In the genomic region with DNA sequence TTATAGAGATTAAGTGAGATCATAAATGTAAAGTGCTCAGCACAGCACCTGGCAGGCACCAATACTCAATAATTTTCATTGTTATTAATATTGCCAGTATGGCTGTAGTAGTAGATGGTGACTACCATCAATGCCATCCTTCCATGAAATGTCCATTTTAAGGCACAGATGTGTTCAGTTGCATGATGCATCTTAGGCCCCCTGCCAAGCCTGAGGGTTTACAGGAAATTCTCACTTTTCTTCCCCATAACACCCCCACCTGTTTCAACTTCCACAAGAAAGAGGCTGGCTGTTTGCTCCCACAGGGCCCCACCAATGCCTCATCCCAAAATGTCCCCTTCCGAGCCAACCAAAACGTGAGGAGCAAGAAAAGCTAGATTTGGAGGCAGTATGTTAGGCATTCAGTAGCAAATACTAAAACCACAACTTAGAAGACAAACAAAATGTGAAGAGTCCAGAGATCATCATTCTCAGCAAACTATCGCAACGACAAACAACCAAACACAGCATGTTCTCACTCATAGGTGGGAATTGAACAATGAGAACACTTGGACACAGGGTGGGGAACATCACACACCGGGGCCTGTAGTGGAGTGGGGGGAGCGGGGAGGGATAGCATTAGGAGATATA, we compare ENCODE assay signal across 20 cellular contexts.
DNase-seq lines count a peak whose midpoint lies in the region; ATAC-seq and TF ChIP-seq lines count a peak whose summit lies in the region.
"Had no signal": no experiment of that assay in that cellular context is flagged by ENCODE, and none has a peak within 500 bp of the region (broad histone marks: within the 10 kb centered on the region; RNA-seq: fewer than 3 reads in every experiment).

No MANE protein-coding gene starts in this region.

- H3K79me2 ChIP-seq in mammary epithelial cell (ENCODE audit: insufficient read depth, low read length) = peaks cover 81% of the 10 kb centered on the region

- H3K4me3 Mint-ChIP-seq in MCF 10A (ENCODE audit: unreplicated experiment) (no peak overlapping the region), WTC11 (no peak overlapping the region), type B pancreatic cell (no peak overlapping the region)
- H3K4me3 Mint-ChIP-seq in activated naive CD8-positive, alpha-beta T cell treated with anti-CD3 and anti-CD28 coated beads for 36 hours = no peak overlapping the region
- H3K4me3 Mint-ChIP-seq: CD8-positive, alpha-beta memory T cell had no signal

- no peak overlapping the region for H2AFZ ChIP-seq in mammary epithelial cell (ENCODE audit: low read depth, low read length)

- BruUV-seq in MCF 10A (replicated peaks; lab: Mats Ljungman, UMichigan) (no TSS peak), mammary epithelial cell (replicated peaks; lab: Mats Ljungman, UMichigan) (no TSS peak)

- in situ Hi-C loops in mammary epithelial cell (cut with MboI; ENCODE audit: low sequenced_read_pairs in 2 of 2) = no loop called here

- 98% methylated on average over 6 of the region's 6 CpGs for WGBS in mammary epithelial cell (ENCODE audit: low coverage, missing lambda C conversion rate)

- CTCF ChIA-PET in MCF 10A (lab: Yijun Ruan, JAX) = no interaction called here
- CTCF ChIA-PET in mammary epithelial cell (lab: Charles Lee; ENCODE audit: low non-redundant PET) = no interaction called here
- CTCF ChIA-PET in WTC11 (lab: Charles Lee) = interaction anchor here (0.6 kb wide), 2 partner anchors 20 to 47 kb away, joined by 3 to 4 read pairs; no protein-coding TSS in a partner anchor

- H3K4me3 ChIP-seq in mammary epithelial cell (replicated peaks in 1 of 3; ENCODE audit: insufficient read depth in 1 of 3, low read depth in 2 of 3, low read length in 3 of 3) = no peak overlapping the region
- H3K4me3 ChIP-seq: K562 had no signal

- intact Hi-C loops in MCF 10A (cut with micrococcal nuclease) = no loop called here
- intact Hi-C loops in mammary epithelial cell (cut with micrococcal nuclease) = no loop called here

- ATAC-seq in WTC11 (no peak), left lobe of liver (peak; percentile 56)
- ATAC-seq: K562 had no signal

- DNase-seq in MCF 10A (ENCODE audit: unreplicated experiment) = peak; percentile 18
- DNase-seq in mammary epithelial cell = no peak
- DNase-seq in WTC11 (ENCODE audit: low spot score) = no peak
- no peak for DNase-seq in left lobe of liver (ENCODE audit: low spot score)
- DNase-seq in NCI-H2107 (lab: John Stamatoyannopoulos, UW) = no peak
- no peak for DNase-seq in activated naive CD8-positive, alpha-beta T cell treated with anti-CD3 and anti-CD28 coated beads for 36 hours
- no peak for DNase-seq in NCI-H1930 (lab: John Stamatoyannopoulos, UW)
- DNase-seq in type B pancreatic cell (ENCODE audit: extremely low spot score, unreplicated experiment) = no peak
- DNase-seq: 8988T; Calu3; CD8-positive, alpha-beta memory T cell; NCI-H1105; NCI-H146; NCI-H2029 treated with DMSO at 0.1 percent for 48 hours; NCI-H2171 treated with DMSO at 0.1 percent for 48 hours; NCI-H524 treated with DMSO at 0.1 percent for 48 hours; OCI-M1; Right ventricle myocardium superior had no signal

- H3K36me3 Mint-ChIP-seq in MCF 10A (ENCODE audit: insufficient read depth, unreplicated experiment) (no peaks in the 10 kb centered on the region), WTC11 (peaks cover 2% of the 10 kb centered on the region), type B pancreatic cell (no peaks in the 10 kb centered on the region)
- no peaks in the 10 kb centered on the region for H3K36me3 Mint-ChIP-seq in activated naive CD8-positive, alpha-beta T cell treated with anti-CD3 and anti-CD28 coated beads for 36 hours
- H3K36me3 Mint-ChIP-seq: CD8-positive, alpha-beta memory T cell had no signal

- H3K4me2 ChIP-seq in mammary epithelial cell (ENCODE audit: insufficient read depth, low read depth, low read length) = no peak overlapping the region

- no peak overlapping the region for H3K27ac ChIP-seq in mammary epithelial cell (ENCODE audit: insufficient read depth, low read depth, low read length)
- H3K27ac ChIP-seq: C4-2B had no signal

- peaks cover under 1% of the 10 kb centered on the region for H3K4me1 ChIP-seq in mammary epithelial cell (ENCODE audit: insufficient read depth, low read length)

- H3K27me3 Mint-ChIP-seq in MCF 10A (ENCODE audit: insufficient read depth, unreplicated experiment) = no peaks in the 10 kb centered on the region
- no peaks in the 10 kb centered on the region for H3K27me3 Mint-ChIP-seq in WTC11 (ENCODE audit: low read depth)
- H3K27me3 Mint-ChIP-seq in activated naive CD8-positive, alpha-beta T cell treated with anti-CD3 and anti-CD28 coated beads for 36 hours = peaks cover 18% of the 10 kb centered on the region
- H3K27me3 Mint-ChIP-seq in type B pancreatic cell = no peaks in the 10 kb centered on the region

- no peaks in the 10 kb centered on the region for H3K27me3 ChIP-seq in mammary epithelial cell (ENCODE audit: insufficient read depth, low read length)

- no peaks in the 10 kb centered on the region for H3K36me3 ChIP-seq in mammary epithelial cell (ENCODE audit: insufficient read depth, low read length)

- dilution Hi-C loops in mammary epithelial cell (cut with HindIII; ENCODE audit: low sequenced_read_pairs) = no loop called here

- H3K9ac ChIP-seq in mammary epithelial cell (ENCODE audit: insufficient read depth, low read length) = no peak overlapping the region

- no peaks in the 10 kb centered on the region for H3K9me3 Mint-ChIP-seq in MCF 10A (ENCODE audit: unreplicated experiment)
- H3K9me3 Mint-ChIP-seq in WTC11 = peaks cover 1% of the 10 kb centered on the region
- H3K9me3 Mint-ChIP-seq in activated naive CD8-positive, alpha-beta T cell treated with anti-CD3 and anti-CD28 coated beads for 36 hours = no peaks in the 10 kb centered on the region
- H3K9me3 Mint-ChIP-seq in type B pancreatic cell = peaks cover under 1% of the 10 kb centered on the region
- H3K9me3 Mint-ChIP-seq: CD8-positive, alpha-beta memory T cell had no signal

- H3K9me3 ChIP-seq in mammary epithelial cell (replicated peaks; ENCODE audit: insufficient read depth, low read length) = no peaks in the 10 kb centered on the region

- TF ChIP-seq CTCF in MCF 10A (IDR thresholded peaks at IDR 0.05; ENCODE audit: unreplicated experiment) (no peak), mammary epithelial cell (conservative IDR thresholded peaks at IDR 0.05 in 1 of 2, IDR thresholded peaks at IDR 0.05 in 1 of 2; ENCODE audit: extremely low read depth in 1 of 2, insufficient read depth in 1 of 2, low read depth in 1 of 2, low read length in 2 of 2) (no peak), WTC11 (IDR thresholded peaks at IDR 0.05) (no peak), type B pancreatic cell (conservative IDR thresholded peaks at IDR 0.05) (no peak)

- POLR2A ChIA-PET in MCF 10A (lab: Yijun Ruan, JAX) = no interaction called here
- POLR2A ChIA-PET in WTC11 (lab: Charles Lee) = no interaction called here

- no peaks in the 10 kb centered on the region for H4K20me1 ChIP-seq in mammary epithelial cell (ENCODE audit: insufficient read depth, low read length)

- peaks cover 9% of the 10 kb centered on the region for H3K4me1 Mint-ChIP-seq in MCF 10A (ENCODE audit: insufficient read depth, unreplicated experiment)
- H3K4me1 Mint-ChIP-seq in WTC11 = peaks cover 12% of the 10 kb centered on the region
- H3K4me1 Mint-ChIP-seq in activated naive CD8-positive, alpha-beta T cell treated with anti-CD3 and anti-CD28 coated beads for 36 hours = no peaks in the 10 kb centered on the region
- peaks cover 4% of the 10 kb centered on the region for H3K4me1 Mint-ChIP-seq in type B pancreatic cell (ENCODE audit: unreplicated experiment)
- H3K4me1 Mint-ChIP-seq: CD8-positive, alpha-beta memory T cell had no signal

- H3K27ac Mint-ChIP-seq in MCF 10A (ENCODE audit: low read depth, unreplicated experiment) = no peak overlapping the region
- H3K27ac Mint-ChIP-seq in WTC11 = peak overlapping the region; percentile 79
- H3K27ac Mint-ChIP-seq in activated naive CD8-positive, alpha-beta T cell treated with anti-CD3 and anti-CD28 coated beads for 36 hours = no peak overlapping the region
- no peak overlapping the region for H3K27ac Mint-ChIP-seq in type B pancreatic cell
- H3K27ac Mint-ChIP-seq: CD8-positive, alpha-beta memory T cell had no signal

TF ChIP-seq in WTC11, 78 proteins besides CTCF, POLR2A, EP300 and RAD21 (continues in another document):
- TF ChIP-seq AFF4 (CRISPR knock-in tag; IDR thresholded peaks at IDR 0.05; ENCODE audit: borderline replicate concordance) = no peak
